In genomic region chr1:10495475-10495817, GRCh38 we compare ENCODE assay signal across 10 cellular contexts. TPM values are rescaled to one million over a fixed set of nuclear protein-coding genes. Genes with fewer than 3 reads are reported as not detected.
A peak's percentile ranks its signal among the peaks of the same experiment; 100 is the strongest.
DNase-seq lines count a peak whose midpoint lies in the region; ATAC-seq and TF ChIP-seq lines count a peak whose summit lies in the region.
"Had no signal": no experiment of that assay in that cellular context is flagged by ENCODE, and none has a peak within 500 bp of the region (broad histone marks: within the 10 kb centered on the region; RNA-seq: fewer than 3 reads in every experiment).

No MANE protein-coding gene starts in this region.

- H3K9me3 ChIP-seq in heart right ventricle (no peaks in the 10 kb centered on the region), upper lobe of right lung (no peaks in the 10 kb centered on the region)
- no peaks in the 10 kb centered on the region for H3K9me3 ChIP-seq in naive thymus-derived CD4-positive, alpha-beta T cell (ENCODE audit: control insufficient read depth in 2 of 3, low read length in 3 of 3)
- H3K9me3 ChIP-seq: BE2C had no signal

- POLR2A ChIA-PET in naive thymus-derived CD4-positive, alpha-beta T cell (lab: Charles Lee) = interaction anchor here (0.6 to 2.8 kb wide), 10 partner anchors 8 to 371 kb away, joined by 3 to 20 read pairs (median 4); partner anchors contain the start of genes CENPS and PEX14

- peaks cover 4% of the 10 kb centered on the region for H3K36me3 Mint-ChIP-seq in brain
- peaks cover 0 to 5% (median 0%) of the 10 kb centered on the region in 5 donors for H3K36me3 Mint-ChIP-seq in naive thymus-derived CD4-positive, alpha-beta T cell

- intact Hi-C loops in heart right ventricle (cut with DNase I) (loop anchor here in 8 of 10 donors (2.0 to 10.0 kb wide), 5 partner anchors 61 to 449 kb away; partner anchors contain the start of gene CENPS (in 4 of the 8)), cardiac septum (cut with DNase I) (loop anchor here (2.0 kb wide), 1 partner anchor 65 kb away; the partner anchor contains the start of gene CENPS), upper lobe of right lung (cut with DNase I) (loop anchor here (10.0 kb wide), 1 partner anchor 61 kb away; the partner anchor contains the start of gene CENPS)
- intact Hi-C loops in naive thymus-derived CD4-positive, alpha-beta T cell (cut with micrococcal nuclease) = loop anchor here (1.0 to 10.0 kb wide), 8 partner anchors 12 to 447 kb away; partner anchors contain the start of gene KIF1B (in 1 of the 2)

- CTCF ChIA-PET in naive thymus-derived CD4-positive, alpha-beta T cell (lab: Charles Lee) = interaction anchor here (0.6 to 5.0 kb wide), 25 partner anchors 11 to 678 kb away, joined by 3 to 43 read pairs (median 4); partner anchors contain the start of genes CENPS and TARDBP

- 70 to 75% methylated on average over 10 of the region's 10 CpGs for WGBS in heart right ventricle, 2 donors

- no peaks in the 10 kb centered on the region for H3K9me3 Mint-ChIP-seq in brain
- peaks cover 0 to 2% (median 0%) of the 10 kb centered on the region in 11 donors for H3K9me3 Mint-ChIP-seq in naive thymus-derived CD4-positive, alpha-beta T cell

- peaks cover 32% of the 10 kb centered on the region for H3K4me1 Mint-ChIP-seq in brain
- H3K4me1 Mint-ChIP-seq in naive thymus-derived CD4-positive, alpha-beta T cell = peaks cover 31 to 57% (median 51%) of the 10 kb centered on the region in 7 donors

- H3K27ac ChIP-seq in heart right ventricle (peak overlapping the region in 7 of 10 donors; percentile 11 to 82 (median 64)), upper lobe of right lung (peak overlapping the region; percentile 14)
- H3K27ac ChIP-seq in naive thymus-derived CD4-positive, alpha-beta T cell (ENCODE audit: low read depth, low read length) = peak overlapping the region; percentile 79

- no peaks in the 10 kb centered on the region for H3K27me3 ChIP-seq in heart right ventricle
- no peaks in the 10 kb centered on the region for H3K27me3 ChIP-seq in naive thymus-derived CD4-positive, alpha-beta T cell (ENCODE audit: control insufficient read depth in 2 of 2, insufficient read depth in 2 of 2, low read length in 2 of 2)
- no peaks in the 10 kb centered on the region for H3K27me3 ChIP-seq in upper lobe of right lung
- H3K27me3 ChIP-seq: BE2C had no signal

- H3K4me3 ChIP-seq in heart right ventricle (peak overlapping the region in 6 of 10 donors; percentile 23 to 47 (median 35)), upper lobe of right lung (peak overlapping the region; percentile 28)
- H3K4me3 ChIP-seq in naive thymus-derived CD4-positive, alpha-beta T cell (ENCODE audit: low read length) = peak overlapping the region; percentile 94

- DNase-seq in heart right ventricle (no peak), cardiac septum (ENCODE audit: low spot score) (no peak), upper lobe of right lung (no peak), medulla oblongata (ENCODE audit: extremely low spot score) (no peak)
- DNase-seq in naive thymus-derived CD4-positive, alpha-beta T cell = no peak
- DNase-seq: BE2C had no signal

- no peak for TF ChIP-seq CTCF in heart right ventricle (IDR thresholded peaks at IDR 0.05)
- TF ChIP-seq CTCF in brain (conservative IDR thresholded peaks at IDR 0.05) = no peak
- no peak for TF ChIP-seq CTCF in upper lobe of right lung (IDR thresholded peaks at IDR 0.05)

- peaks cover 0 to 34% (median 22%) of the 10 kb centered on the region in 9 donors for H3K4me1 ChIP-seq in heart right ventricle
- peaks cover 17 to 19% of the 10 kb centered on the region in 2 donors for H3K4me1 ChIP-seq in naive thymus-derived CD4-positive, alpha-beta T cell (ENCODE audit: control insufficient read depth in 2 of 2, insufficient read depth in 2 of 2, low read length in 2 of 2)
- peaks cover 12% of the 10 kb centered on the region for H3K4me1 ChIP-seq in upper lobe of right lung

- peaks cover 0 to 25% (median 0%) of the 10 kb centered on the region in 9 donors for H3K36me3 ChIP-seq in heart right ventricle
- H3K36me3 ChIP-seq in naive thymus-derived CD4-positive, alpha-beta T cell (ENCODE audit: control insufficient read depth in 2 of 3, insufficient read depth in 3 of 3, low read length in 3 of 3) = no peaks in the 10 kb centered on the region
- H3K36me3 ChIP-seq in upper lobe of right lung = peaks cover 6% of the 10 kb centered on the region
- H3K36me3 ChIP-seq: BE2C had no signal

- H3K27me3 Mint-ChIP-seq in brain = no peaks in the 10 kb centered on the region
- no peaks in the 10 kb centered on the region for H3K27me3 Mint-ChIP-seq in naive thymus-derived CD4-positive, alpha-beta T cell

- no peak for ATAC-seq in heart right ventricle
- ATAC-seq in naive thymus-derived CD4-positive, alpha-beta T cell = no peak
- ATAC-seq in upper lobe of right lung = no peak
- no peak for ATAC-seq in GM21786 (IDR thresholded peaks at IDR 0.05; ENCODE audit: unreplicated experiment)
- no peak for ATAC-seq in GM21528 (IDR thresholded peaks at IDR 0.05; ENCODE audit: low FRiP score, unreplicated experiment)

- peak overlapping the region in 4 of 5 experiments; percentile 78 to 83 (median 78) for H3K4me3 Mint-ChIP-seq in brain
- peak overlapping the region; percentile 82 to 93 (median 88) for H3K4me3 Mint-ChIP-seq in naive thymus-derived CD4-positive, alpha-beta T cell

- H3K27ac Mint-ChIP-seq in brain = peak overlapping the region; percentile 66 to 90 (median 78)
- H3K27ac Mint-ChIP-seq in naive thymus-derived CD4-positive, alpha-beta T cell = peak overlapping the region; percentile 91 to 97 (median 96)

RNA-seq across cellular contexts. Expression of gene PEX14, which starts 20.7 kb away (rescaled TPM):
- total RNA-seq in heart right ventricle (10 to 100 TPM; 17.8 to 31.9 (median 21.1) TPM), cardiac septum (17.7 TPM), upper lobe of right lung (25.8 TPM)
- polyA plus RNA-seq in heart right ventricle (10 to 100 TPM; 17.1 to 23.5 TPM), brain (ENCODE audit: insufficient read depth, low read depth, low replicate concordance) (37.1 TPM)
- total RNA-seq in naive thymus-derived CD4-positive, alpha-beta T cell = 10 to 100 TPM; 20.9 to 27.8 (median 22.0) TPM
- 1 to 10 TPM; 3.6 to 6.8 TPM for polyA plus RNA-seq in naive thymus-derived CD4-positive, alpha-beta T cell

RNA-seq across cellular contexts. Expression of gene DFFA, which starts 23.1 kb away (rescaled TPM):
- total RNA-seq in heart right ventricle (10 to 100 TPM; 19.8 to 26.7 (median 23.2) TPM), cardiac septum (22.8 TPM), upper lobe of right lung (36.9 TPM)
- polyA plus RNA-seq in heart right ventricle (10 to 100 TPM in 1 of 2 donors, 1 to 10 TPM in 1; 9.1 to 14.5 TPM), brain (ENCODE audit: insufficient read depth, low read depth, low replicate concordance) (31.8 TPM)
- total RNA-seq in naive thymus-derived CD4-positive, alpha-beta T cell = 10 to 100 TPM; 13.5 to 36.0 (median 23.4) TPM
- polyA plus RNA-seq in naive thymus-derived CD4-positive, alpha-beta T cell = 10 to 100 TPM; 16.5 to 36.7 TPM

RNA-seq across cellular contexts. Expression of gene CORT, which starts 45.6 kb away (rescaled TPM):
- total RNA-seq in heart right ventricle = under 1 TPM in 3 of 10 donors, not detected in 7; 0.25 to 0.52 (median 0.36) TPM
- under 1 TPM; 0.13 to 0.66 TPM for polyA plus RNA-seq in heart right ventricle
- total RNA-seq in cardiac septum = not detected
- 2.6 TPM for polyA plus RNA-seq in brain (ENCODE audit: insufficient read depth, low read depth, low replicate concordance)
- under 1 TPM in 2 of 5 experiments, not detected in 3; 0.27 to 0.90 TPM for total RNA-seq in naive thymus-derived CD4-positive, alpha-beta T cell
- not detected for polyA plus RNA-seq in naive thymus-derived CD4-positive, alpha-beta T cell
- total RNA-seq in upper lobe of right lung = not detected
- total RNA-seq: T-helper 1 cell treated with Interleukin-12 subunit alpha and Interleukin-12 subunit beta and Interleukin-4 antibody, amounts not matched to agents 30 ng/mL and 1 ng/mL, for 36 hours had no signal

Comparison
In these comparisons a context has a peak if more than half of its experiments do, and no peak if none do; other contexts are left out.
1. H3K27ac ChIP-seq: peak in every context shown above with its lines; median percentile 79 in naive thymus-derived CD4-positive, alpha-beta T cell; 64 in heart right ventricle; 14 in upper lobe of right lung.
2. H3K4me3 ChIP-seq: peak in every context shown above with its lines; median percentile 94 in naive thymus-derived CD4-positive, alpha-beta T cell; 35 in heart right ventricle; 28 in upper lobe of right lung.